1 cellular context compared by ENCODE assay signal in genomic region chr22:31345331-31346254, GRCh38.
A peak's percentile ranks its signal among the peaks of the same experiment; 100 is the strongest.
TF ChIP-seq lines count a peak whose summit lies in the region.

No MANE protein-coding gene starts in this region.

TF ChIP-seq in WTC11, 78 proteins besides CTCF, POLR2A, EP300 and RAD21 (continued from another document):
- TF ChIP-seq ZSCAN18 (CRISPR knock-in tag; IDR thresholded peaks at IDR 0.05): 0 out of 2 replicates have a peak, but pooled peaks have one; percentile 67
- 0 out of 2 replicates have a peak, but pooled peaks have one; percentile 70 for TF ChIP-seq AFF4 (CRISPR knock-in tag; IDR thresholded peaks at IDR 0.05; ENCODE audit: borderline replicate concordance)
- TF ChIP-seq E2F4 (CRISPR knock-in tag; IDR thresholded peaks at IDR 0.05; ENCODE audit: borderline replicate concordance, low read depth): 0 out of 2 replicates have a peak, but pooled peaks have one; percentile 29
- peak; percentile 33; the same call in 1 of the 2 replicates for TF ChIP-seq MYBL2 (CRISPR knock-in tag; IDR thresholded peaks at IDR 0.05)
- TF ChIP-seq SMAD3 (CRISPR knock-in tag; IDR thresholded peaks at IDR 0.05; ENCODE audit: borderline replicate concordance): peak; percentile 46; the same call in 1 of the 2 replicates
- TF ChIP-seq MAX (CRISPR knock-in tag; IDR thresholded peaks at IDR 0.05): peak; percentile 55; the same call in 1 of the 2 replicates
- TF ChIP-seq SMAD4 (CRISPR knock-in tag; IDR thresholded peaks at IDR 0.05): no peak
- TF ChIP-seq NFE2L1 (CRISPR knock-in tag; IDR thresholded peaks at IDR 0.05): 0 out of 2 replicates have a peak, but pooled peaks have one; percentile 53
- no peak for TF ChIP-seq MXD4 (CRISPR knock-in tag; IDR thresholded peaks at IDR 0.05; ENCODE audit: borderline replicate concordance)
- TF ChIP-seq FOXP4 (CRISPR knock-in tag; IDR thresholded peaks at IDR 0.05): peak; percentile 72
- TF ChIP-seq TP53 (CRISPR knock-in tag; IDR thresholded peaks at IDR 0.05): peak; percentile 91; the same call in 1 of the 2 replicates
- peak; percentile 66 for TF ChIP-seq USF2 (CRISPR knock-in tag; IDR thresholded peaks at IDR 0.05)
- 0 out of 2 replicates have a peak, but pooled peaks have one; percentile 89 for TF ChIP-seq STAT6 (CRISPR knock-in tag; conservative IDR thresholded peaks at IDR 0.05; ENCODE audit: low read depth)
- TF ChIP-seq FOXP1 (CRISPR knock-in tag; IDR thresholded peaks at IDR 0.05; ENCODE audit: borderline replicate concordance): peak; percentile 80
- no peak for TF ChIP-seq GTF2I (CRISPR knock-in tag; conservative IDR thresholded peaks at IDR 0.05)
- 0 out of 2 replicates have a peak, but pooled peaks have one; percentile 27 for TF ChIP-seq TEAD1 (CRISPR knock-in tag; IDR thresholded peaks at IDR 0.05)
- no peak for TF ChIP-seq ATF1 (CRISPR knock-in tag; IDR thresholded peaks at IDR 0.05)
- peak; percentile 58 for TF ChIP-seq SP1 (CRISPR knock-in tag; conservative IDR thresholded peaks at IDR 0.05)
- TF ChIP-seq HMGXB4 (CRISPR knock-in tag; IDR thresholded peaks at IDR 0.05): peak; percentile 96
- no peak for TF ChIP-seq PRDM15 (CRISPR knock-in tag; IDR thresholded peaks at IDR 0.05)
